Comparison of ENCODE assay signal across 21 cellular contexts in the genomic region with DNA sequence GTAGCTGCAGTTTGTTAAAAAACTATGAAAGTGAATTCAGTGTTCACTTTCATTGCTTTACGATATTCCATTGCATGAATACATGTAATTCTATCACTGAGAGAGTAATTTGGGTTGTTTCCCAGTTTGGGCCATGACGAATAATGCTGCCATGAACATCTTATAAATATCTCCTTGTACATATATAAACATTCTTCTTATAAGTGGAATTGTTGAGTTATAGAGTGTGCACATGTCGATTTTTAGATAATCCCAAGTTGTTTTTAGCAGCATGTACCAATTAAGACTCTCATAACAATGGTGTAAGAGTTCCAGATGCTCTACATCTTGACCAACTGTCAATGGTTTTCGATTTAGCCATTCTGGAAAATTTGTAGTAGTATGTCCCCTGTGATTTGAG.
"Had no signal": no experiment of that assay in that cellular context is flagged by ENCODE, and none has a peak within 500 bp of the region (broad histone marks: within the 10 kb centered on the region; RNA-seq: fewer than 3 reads in every experiment).

No MANE protein-coding gene starts in this region.

- H3K9me3 ChIP-seq: ascending aorta, heart right ventricle, left lung, prostate gland, transverse colon had no signal

- ATAC-seq: activated CD4-positive, CD25-positive, alpha-beta regulatory T cell treated with anti-CD3 and anti-CD28 coated beads, Interleukin-2, amount 50 U/mL, for 24 hours; heart right ventricle; left lung; naive thymus-derived CD8-positive, alpha-beta T cell; stimulated activated naive B cell treated with anti-CD40 and anti-IgM and Interleukin-4, amounts not matched to agents 10 μg/mL and 1 μg/mL and 100 μg/mL, for 72 hours had no signal

- H3K4me3 ChIP-seq: ascending aorta, coronary artery, heart right ventricle, left lung, lung, prostate gland, transverse colon had no signal

- H3K36me3 ChIP-seq: prostate gland had no signal

- H3K27ac ChIP-seq: ascending aorta, coronary artery, epithelial cell of prostate, heart right ventricle, left lung, prostate gland, transverse colon, VCaP had no signal

- DNase-seq: activated CD4-positive, alpha-beta memory T cell treated with anti-CD3 and anti-CD28 coated beads, Interleukin-2, amount 10 ng/mL, durations not matched to agents 7 days and 5 days; activated CD4-positive, alpha-beta T cell treated with anti-CD3 and anti-CD28 coated beads, Interleukin-2, amount 10 ng/mL, durations not matched to agents 24 days and 14 days; activated effector memory CD4-positive, alpha-beta T cell treated with anti-CD3 and anti-CD28 coated beads, Interleukin-2, amount 50 U/mL, for 16 hours; activated T-cell treated with anti-CD3 and anti-CD28 coated beads for 4 hours; central memory CD4-positive, alpha-beta T cell; heart right ventricle; immature natural killer cell; kidney glomerular epithelial cell; left lung; naive thymus-derived CD8-positive, alpha-beta T cell; stimulated activated CD4-positive, alpha-beta T cell treated with anti-CD3 and anti-CD28 coated beads, Interleukin-2, amount 100 ng/mL, for 48 hours; stimulated activated CD8-positive, alpha-beta memory T cell treated with anti-CD3 and anti-CD28 coated beads, Interleukin-4, amount 100 ng/mL, for 48 hours; stimulated activated naive B cell treated with anti-CD40 and anti-IgM and Interleukin-4, amounts not matched to agents 10 μg/mL and 1 μg/mL and 100 μg/mL, for 72 hours; transverse colon had no signal

- H3K4me1 ChIP-seq: ascending aorta, heart right ventricle, left lung, prostate gland, transverse colon had no signal

- H3K27me3 ChIP-seq: ascending aorta, heart right ventricle, left lung, transverse colon had no signal
